In genomic region chr3:16382852-16383251, GRCh38 we compare ENCODE assay signal across 1 cellular context.
TF ChIP-seq lines count a peak whose summit lies in the region.

No MANE protein-coding gene starts in this region.

TF ChIP-seq in GM12878, 131 proteins besides CTCF, POLR2A, EP300 and RAD21 (continued from another document):
- TF ChIP-seq E2F8 (IDR thresholded peaks at IDR 0.05; ENCODE audit: low read depth, partially characterized antibody), result no peak
- no peak for TF ChIP-seq CREB1 (IDR thresholded peaks at IDR 0.05; ENCODE audit: low read depth)
- no peak for TF ChIP-seq MEF2A (IDR thresholded peaks at IDR 0.05; ENCODE audit: insufficient read depth, low read depth, low read length)
- peak; percentile 68 for TF ChIP-seq RUNX3 (IDR thresholded peaks at IDR 0.05; ENCODE audit: low read length)
- TF ChIP-seq SMC3 (IDR thresholded peaks at IDR 0.05; ENCODE audit: borderline replicate concordance, low read length), result no peak
- TF ChIP-seq ZBTB11 (CRISPR knock-in tag; IDR thresholded peaks at IDR 0.05), result no peak
- no peak for TF ChIP-seq ZNF384 (IDR thresholded peaks at IDR 0.05; ENCODE audit: borderline replicate concordance, low read depth, low read length)
- no peak for TF ChIP-seq HDAC6 (IDR thresholded peaks at IDR 0.05; ENCODE audit: unreplicated experiment)
- TF ChIP-seq MYC (IDR thresholded peaks at IDR 0.05; ENCODE audit: insufficient read depth, insufficient read length, insufficient replicate concordance, low read length, severe bottlenecking), result no peak
- 0 out of 2 replicates have a peak, but pooled peaks have one; percentile 60 for TF ChIP-seq CBFB (IDR thresholded peaks at IDR 0.05; ENCODE audit: low read depth)
- TF ChIP-seq PML (IDR thresholded peaks at IDR 0.05; ENCODE audit: low read length), result peak; percentile 43; the same call in 1 of the 2 replicates
- TF ChIP-seq BCL11A (IDR thresholded peaks at IDR 0.05; ENCODE audit: low read depth, low read length), result no peak
- no peak for TF ChIP-seq CBX5 (IDR thresholded peaks at IDR 0.05; ENCODE audit: low read depth)
- TF ChIP-seq PAX8 (IDR thresholded peaks at IDR 0.05), result no peak
- TF ChIP-seq FOXM1 (IDR thresholded peaks at IDR 0.05; ENCODE audit: low read depth, low read length), result 0 out of 2 replicates have a peak, but pooled peaks have one; percentile 21
- TF ChIP-seq POLR2AphosphoS5 (IDR thresholded peaks at IDR 0.05; ENCODE audit: low read length), result peak; percentile 18; the same call in 1 of the 2 replicates
- peak; percentile 54 for TF ChIP-seq NFIC (IDR thresholded peaks at IDR 0.05; ENCODE audit: low read depth, low read length)
- no peak for TF ChIP-seq ZBTB4 (CRISPR knock-in tag; IDR thresholded peaks at IDR 0.05)
- TF ChIP-seq MTA3 (IDR thresholded peaks at IDR 0.05; ENCODE audit: borderline replicate concordance, low read length), result peak; percentile 24; the same call in 1 of the 2 replicates
- no peak for TF ChIP-seq RB1 (IDR thresholded peaks at IDR 0.05; ENCODE audit: borderline replicate concordance)
- 0 out of 2 replicates have a peak, but pooled peaks have one; percentile 28 for TF ChIP-seq IKZF1 (conservative IDR thresholded peaks at IDR 0.05)
- no peak for TF ChIP-seq IRF5 (IDR thresholded peaks at IDR 0.05; ENCODE audit: borderline replicate concordance)
- TF ChIP-seq MXI1 (IDR thresholded peaks at IDR 0.05; ENCODE audit: low read depth, low read length), result no peak
- TF ChIP-seq EED (IDR thresholded peaks at IDR 0.05; ENCODE audit: low read depth), result peak; percentile 67
- TF ChIP-seq TBL1XR1 (IDR thresholded peaks at IDR 0.05; ENCODE audit: low read depth, low read length), result no peak
- no peak for TF ChIP-seq SRF (IDR thresholded peaks at IDR 0.05; ENCODE audit: low read depth in 2 of 2, low read length in 2 of 2)
- no peak for TF ChIP-seq MYB (IDR thresholded peaks at IDR 0.05; ENCODE audit: borderline replicate concordance, low read depth, low read length)
- TF ChIP-seq IKZF2 (IDR thresholded peaks at IDR 0.05), result 0 out of 4 replicates have a peak, but pooled peaks of 1 of the 2 experiments have one; percentile 19
- 0 out of 2 replicates have a peak, but pooled peaks have one; percentile 68 for TF ChIP-seq ZNF687 (IDR thresholded peaks at IDR 0.05)
- TF ChIP-seq TCF12 (IDR thresholded peaks at IDR 0.05; ENCODE audit: low read depth, low read length), result no peak
